8 cellular contexts compared by ENCODE assay signal in the genomic region with DNA sequence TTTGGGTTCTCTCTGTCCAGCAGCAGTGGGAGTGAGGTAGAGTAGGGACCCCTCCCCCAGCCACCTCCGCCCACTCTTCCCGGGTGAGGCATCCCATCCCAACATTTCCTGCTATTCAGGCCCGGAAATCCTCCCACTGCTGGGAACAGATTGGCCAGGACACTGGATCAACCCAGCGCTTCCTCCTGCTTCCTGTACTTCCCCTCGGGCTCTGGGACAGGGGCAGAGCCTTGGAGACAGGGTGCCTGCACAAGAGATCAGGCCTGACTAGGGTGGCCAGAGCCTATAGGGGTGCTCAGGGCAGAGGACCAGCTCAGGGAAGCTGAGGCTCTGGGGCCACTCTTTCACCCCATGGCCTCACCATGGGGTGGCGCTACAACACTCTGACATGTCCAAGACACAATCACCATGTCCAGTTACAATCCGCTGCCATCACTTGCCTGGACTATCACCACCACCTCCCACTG. TPM values are rescaled to one million over a fixed set of nuclear protein-coding genes. Genes with fewer than 3 reads are reported as not detected.
A peak's percentile ranks its signal among the peaks of the same experiment; 100 is the strongest.
DNase-seq lines count a peak whose midpoint lies in the region; ATAC-seq and TF ChIP-seq lines count a peak whose summit lies in the region.

No MANE protein-coding gene starts in this region.

- H3K18ac ChIP-seq in H9 (ENCODE audit: insufficient read length, low read depth, low read length): no peak overlapping the region

- H3K9me3 Mint-ChIP-seq in H9: no peaks in the 10 kb centered on the region; a peak in 1 of 5 replicates

- no peaks in the 10 kb centered on the region for H3K23me2 ChIP-seq in H9 (ENCODE audit: insufficient read length, low read depth, low read length, poor library complexity, severe bottlenecking)

- H3K27ac Mint-ChIP-seq in H9: peak overlapping the region in 2 of 3 experiments; percentile 12 to 65; a peak in 3 of 7 replicates

- H3K4me3 ChIP-seq in AG10803 (ENCODE audit: low read length): no peak overlapping the region

- no peaks in the 10 kb centered on the region for H3K27me3 ChIP-seq in H9 (ENCODE audit: insufficient read depth, low read length)

- no peak overlapping the region for H4K91ac ChIP-seq in H9 (ENCODE audit: insufficient read length, low read depth, low read length)

- H3T11ph ChIP-seq in H9 (ENCODE audit: low read length): no peak overlapping the region

- no peak overlapping the region for H2AK5ac ChIP-seq in H9 (ENCODE audit: insufficient read length, low read length)

- no peaks in the 10 kb centered on the region for H3K36me3 Mint-ChIP-seq in H9 (ENCODE audit: insufficient read depth in 1 of 3, low read depth in 3 of 3)

- H3K27me3 Mint-ChIP-seq in H9 (ENCODE audit: low read depth): peaks cover 6% of the 10 kb centered on the region

- H3K23ac ChIP-seq in H9 (ENCODE audit: insufficient read length, low read depth, low read length): no peak overlapping the region

- peak; percentile 15; the same call in 1 of the 2 replicates for TF ChIP-seq CTCF in AG10803 (conservative IDR thresholded peaks at IDR 0.05; ENCODE audit: low read length)
- peak; percentile 72 for TF ChIP-seq CTCF in H9 (conservative IDR thresholded peaks at IDR 0.05)

- DNase-seq in AG10803 (ENCODE audit: low read depth) (no peak), H9 (peak; percentile 80), left ventricle myocardium superior (peak; percentile 72), NCI-H187 treated with DMSO at 0.1 percent for 48 hours (lab: John Stamatoyannopoulos, UW) (no peak), NCI-H446 treated with DMSO at 0.1 percent for 48 hours (lab: John Stamatoyannopoulos, UW) (no peak), NCI-H1694 (lab: John Stamatoyannopoulos, UW) (no peak)
- peak; percentile 41 for DNase-seq in activated T-cell treated with anti-CD3 and anti-CD28 coated beads, Interleukin-2, amount 50 U/mL, for 1 hour
- DNase-seq in stimulated activated naive CD8-positive, alpha-beta T cell treated with anti-CD3 and anti-CD28 coated beads, Interleukin-15, Interleukin-2, amounts not matched to agents 100 U/mL and 50 U/mL, for 24 hours: peak; percentile 62

- no peak overlapping the region for H2AFZ ChIP-seq in H9 (ENCODE audit: low read length)

- no peak overlapping the region for H2BK15ac ChIP-seq in H9 (ENCODE audit: low read depth, low read length)

- H3K4me2 ChIP-seq in H9 (ENCODE audit: insufficient read depth, insufficient read length, low read length): no peak overlapping the region

- no peak overlapping the region for H3K27ac ChIP-seq in H9 (ENCODE audit: insufficient read length, low read depth, low read length)

- H4K8ac ChIP-seq in H9 (replicated peaks; ENCODE audit: insufficient read length, low read depth, low read length): no peak overlapping the region

- no peaks in the 10 kb centered on the region for H3K79me1 ChIP-seq in H9 (ENCODE audit: insufficient read depth, low read depth, low read length, poor library complexity, severe bottlenecking)

- no peaks in the 10 kb centered on the region for H3K9me3 ChIP-seq in H9 (ENCODE audit: control insufficient read depth, low read depth, low read length)

- intact Hi-C loops in left ventricle myocardium superior (cut with micrococcal nuclease): no loop called here

- no peak overlapping the region for H3K9ac ChIP-seq in H9 (ENCODE audit: extremely low read depth, insufficient read length, low read length)

- H2BK12ac ChIP-seq in H9 (ENCODE audit: insufficient read length, low read depth, low read length): no peak overlapping the region

- H3K4me1 Mint-ChIP-seq in H9: peaks cover 39 to 51% of the 10 kb centered on the region in 2 experiments

- peak overlapping the region in 1 of 2 experiments; percentile 25; a peak in 1 of 5 replicates for H3K4me3 Mint-ChIP-seq in H9

- no peak overlapping the region for H2BK120ac ChIP-seq in H9 (ENCODE audit: low read depth, low read length, poor library complexity, severe bottlenecking)

- H2BK5ac ChIP-seq in H9 (ENCODE audit: insufficient read length, low read length): no peak overlapping the region

- peaks cover 7% of the 10 kb centered on the region; the same call in 1 of the 2 replicates for H3K4me1 ChIP-seq in H9 (ENCODE audit: insufficient read depth, low read length)

- no peak overlapping the region for H3K14ac ChIP-seq in H9 (ENCODE audit: insufficient read depth, low read length)

- H4K20me1 ChIP-seq in H9 (ENCODE audit: control insufficient read depth, insufficient read depth, insufficient read length): no peaks in the 10 kb centered on the region

- no peak overlapping the region for H3K4ac ChIP-seq in H9 (ENCODE audit: low read depth, low read length)

- peak; percentile 73 for ATAC-seq in left ventricle myocardium superior
- ATAC-seq in stimulated activated naive CD8-positive, alpha-beta T cell treated with anti-CD3 and anti-CD28 coated beads, Interleukin-15, Interleukin-2, amounts not matched to agents 100 U/mL and 50 U/mL, for 24 hours: peak; percentile 56

- WGBS in H9 (ENCODE audit: extremely low coverage, insufficient read length, low lambda C conversion rate): no CpG with 5 or more reads among the region's 7 CpGs

- H4K5ac ChIP-seq in H9 (ENCODE audit: insufficient read length, low read depth, low read length): no peak overlapping the region

- H3K56ac ChIP-seq in H9 (ENCODE audit: insufficient read length, low read depth, low read length): no peak overlapping the region

- H2BK20ac ChIP-seq in H9 (ENCODE audit: low read depth, low read length, poor library complexity, severe bottlenecking): no peak overlapping the region

- no peaks in the 10 kb centered on the region for H3K79me2 ChIP-seq in H9 (ENCODE audit: insufficient read depth, low read length)

RNA-seq across cellular contexts. Expression of a gene that starts 14.5 kb away (rescaled TPM):
- 1.3 and 1.7 TPM in 2 replicates for total RNA-seq in H9 (2021)
- total RNA-seq in left ventricle myocardium superior: 18.3 TPM

RNA-seq across cellular contexts. Expression of a gene that starts 21.9 kb away (rescaled TPM):
- 85.7 and 87.8 TPM in 2 replicates for total RNA-seq in H9 (2021)
- total RNA-seq in left ventricle myocardium superior: 48.4 TPM

RNA-seq across cellular contexts. Expression of a gene that starts 28.9 kb away (rescaled TPM):
- total RNA-seq in H9 (2021) (13.2 and 16.3 TPM in 2 replicates), left ventricle myocardium superior (3.6 TPM)

RNA-seq across cellular contexts. Expression of a gene that starts 38.7 kb away (rescaled TPM):
- total RNA-seq in H9 (2021) (68.4 TPM in 2 replicates), left ventricle myocardium superior (31.9 TPM)

RNA-seq across cellular contexts. Expression of a gene that starts 48.1 kb away (rescaled TPM):
- total RNA-seq in H9 (2021): not detected in 2 replicates
- total RNA-seq in left ventricle myocardium superior: 0.15 TPM

Comparison
In these comparisons a context has a peak if more than half of its experiments do, and no peak if none do; other contexts are left out.
1. DNase-seq: peak in H9 (single experiment), activated T-cell treated with anti-CD3 and anti-CD28 coated beads, Interleukin-2, amount 50 U/mL, for 1 hour (single experiment), left ventricle myocardium superior (single experiment) and stimulated activated naive CD8-positive, alpha-beta T cell treated with anti-CD3 and anti-CD28 coated beads, Interleukin-15, Interleukin-2, amounts not matched to agents 100 U/mL and 50 U/mL, for 24 hours (single experiment); none in AG10803 (single experiment), NCI-H187 treated with DMSO at 0.1 percent for 48 hours (single experiment), NCI-H446 treated with DMSO at 0.1 percent for 48 hours (single experiment) and NCI-H1694 (single experiment).